22 cellular contexts compared by ENCODE assay signal in genomic region chr2:154537024-154537423, GRCh38.
DNase-seq lines count a peak whose midpoint lies in the region; ATAC-seq, FAIRE-seq and TF ChIP-seq lines count a peak whose summit lies in the region.
"Had no signal": no experiment of that assay in that cellular context is flagged by ENCODE, and none has a peak within 500 bp of the region (broad histone marks: within the 10 kb centered on the region; RNA-seq: fewer than 3 reads in every experiment).

No MANE protein-coding gene starts in this region.

- no peaks in the 10 kb centered on the region for H3K9me2 ChIP-seq in MM.1S (replicated peaks; ENCODE audit: insufficient read depth, low read length)
- H3K9me2 ChIP-seq: SK-N-SH had no signal

- H3K27me3 ChIP-seq in MM.1S (replicated peaks; ENCODE audit: insufficient read depth, low read length) (no peaks in the 10 kb centered on the region), small intestine (ENCODE audit: control insufficient read depth in 2 of 2, insufficient read depth in 2 of 2, low read length in 2 of 2) (no peaks in the 10 kb centered on the region), Peyer's patch (no peaks in the 10 kb centered on the region)
- H3K27me3 ChIP-seq: BLaER1 treated with 17β-estradiol and CSF1 and Interleukin-3, amounts not matched to agents 10 nM and 100 nM had no signal

- no peak overlapping the region for H3K9ac ChIP-seq in MM.1S (ENCODE audit: low read length)
- H3K9ac ChIP-seq: BLaER1 treated with 17β-estradiol and CSF1 and Interleukin-3, amounts not matched to agents 10 nM and 100 nM; SK-N-SH had no signal

- H3F3A ChIP-seq in MM.1S (ENCODE audit: insufficient read depth, low read length) = no peaks in the 10 kb centered on the region

- H3K9me3 ChIP-seq in MM.1S (replicated peaks; ENCODE audit: insufficient read depth, low read length) (no peaks in the 10 kb centered on the region), small intestine (ENCODE audit: control insufficient read depth, low read depth) (no peaks in the 10 kb centered on the region), Peyer's patch (no peaks in the 10 kb centered on the region)
- H3K9me3 ChIP-seq: A549; BLaER1 treated with 17β-estradiol and CSF1 and Interleukin-3, amounts not matched to agents 10 nM and 100 nM; SK-N-SH had no signal

- no peaks in the 10 kb centered on the region for H4K20me1 ChIP-seq in MM.1S (ENCODE audit: insufficient read depth, low read length)
- H4K20me1 ChIP-seq: BLaER1 treated with 17β-estradiol and CSF1 and Interleukin-3, amounts not matched to agents 10 nM and 100 nM had no signal

- H3K36me3 ChIP-seq in MM.1S (replicated peaks; ENCODE audit: insufficient read depth, low read length) (no peaks in the 10 kb centered on the region), small intestine (ENCODE audit: control insufficient read depth in 2 of 2, insufficient read depth in 2 of 2, low read length in 2 of 2) (no peaks in the 10 kb centered on the region), Peyer's patch (no peaks in the 10 kb centered on the region)
- H3K36me3 ChIP-seq: BLaER1 treated with 17β-estradiol and CSF1 and Interleukin-3, amounts not matched to agents 10 nM and 100 nM had no signal

- no peak overlapping the region for H3K4me3 ChIP-seq in MM.1S (ENCODE audit: low read length)
- no peak overlapping the region for H3K4me3 ChIP-seq in small intestine (ENCODE audit: low read depth in 1 of 2, low read length in 2 of 2)
- H3K4me3 ChIP-seq in Peyer's patch = no peak overlapping the region
- H3K4me3 ChIP-seq: A549; BLaER1 treated with 17β-estradiol and CSF1 and Interleukin-3, amounts not matched to agents 10 nM and 100 nM had no signal

- no peaks in the 10 kb centered on the region for H3K79me2 ChIP-seq in MM.1S (ENCODE audit: low read length)

- ATAC-seq in GM18498 (IDR thresholded peaks at IDR 0.05; ENCODE audit: unreplicated experiment) = peak; percentile 64
- peak; percentile 64 for ATAC-seq in GM18868 (IDR thresholded peaks at IDR 0.05; ENCODE audit: unreplicated experiment)
- peak; percentile 73 for ATAC-seq in HG02610 (IDR thresholded peaks at IDR 0.05; ENCODE audit: unreplicated experiment)
- ATAC-seq: A549, HepG2, Panc1 had no signal

- no peak for TF ChIP-seq POLR2A in Peyer's patch (IDR thresholded peaks at IDR 0.05)

- FAIRE-seq in small intestine (lab: Jason Lieb, UNC) = no peak
- FAIRE-seq: A549, GM12892, HepG2 had no signal

- no peak overlapping the region for H2AFZ ChIP-seq in MM.1S (ENCODE audit: low read length)

- TF ChIP-seq CTCF in MM.1S (IDR thresholded peaks at IDR 0.05; ENCODE audit: low read length) = no peak
- TF ChIP-seq CTCF in Peyer's patch (IDR thresholded peaks at IDR 0.05) = no peak

- H3K4me1 ChIP-seq in MM.1S (ENCODE audit: low read length) (peaks cover 10% of the 10 kb centered on the region), small intestine (ENCODE audit: control insufficient read depth in 2 of 2, insufficient read depth in 1 of 2, low read depth in 1 of 2, low read length in 1 of 2) (no peaks in the 10 kb centered on the region), Peyer's patch (no peaks in the 10 kb centered on the region)
- H3K4me1 ChIP-seq: A549; BLaER1 treated with 17β-estradiol and CSF1 and Interleukin-3, amounts not matched to agents 10 nM and 100 nM had no signal

- peak overlapping the region; percentile 40 for H3K4me2 ChIP-seq in MM.1S (ENCODE audit: low read depth, low read length)
- H3K4me2 ChIP-seq: A549; BLaER1 treated with 17β-estradiol and CSF1 and Interleukin-3, amounts not matched to agents 10 nM and 100 nM; SK-N-SH had no signal

- DNase-seq in MM.1S = peak; percentile 67
- DNase-seq in small intestine = no peak
- no peak for DNase-seq in Peyer's patch
- DNase-seq in GM19240 (ENCODE audit: insufficient read length, low spot score) = no peak
- DNase-seq in RKO (ENCODE audit: low spot score) = no peak
- DNase-seq: DMS79 treated with DMSO at 0.1 percent for 48 hours, GOT3, KG1, NCI-H1436, NCI-H2029 treated with DMSO at 0.1 percent for 48 hours, NCI-H524, Right ventricle myocardium superior, SK-N-SH, T-helper 1 cell had no signal

- no peak overlapping the region; the same call in 1 of the 2 replicates for H3K27ac ChIP-seq in MM.1S (ENCODE audit: low read length)
- no peak overlapping the region for H3K27ac ChIP-seq in small intestine (ENCODE audit: low read depth in 1 of 2, low read length in 1 of 2)
- H3K27ac ChIP-seq in Peyer's patch = no peak overlapping the region
- H3K27ac ChIP-seq: A549; BLaER1 treated with 17β-estradiol and CSF1 and Interleukin-3, amounts not matched to agents 10 nM and 100 nM had no signal
